In genomic region chr21:39238275-39238674, GRCh38 we compare ENCODE assay signal across 17 cellular contexts. TPM values are rescaled to one million over a fixed set of nuclear protein-coding genes. Genes with fewer than 3 reads are reported as not detected.
A peak's percentile ranks its signal among the peaks of the same experiment; 100 is the strongest.
DNase-seq lines count a peak whose midpoint lies in the region; ATAC-seq and TF ChIP-seq lines count a peak whose summit lies in the region.
"Had no signal": no experiment of that assay in that cellular context is flagged by ENCODE, and none has a peak within 500 bp of the region (broad histone marks: within the 10 kb centered on the region; RNA-seq: fewer than 3 reads in every experiment).

No MANE protein-coding gene starts in this region.

- peak overlapping the region; percentile 80 for H3K27ac Mint-ChIP-seq in activated CD8-positive, alpha-beta T cell treated with anti-CD3 and anti-CD28 coated beads for 36 hours
- H3K27ac Mint-ChIP-seq in activated CD8-positive, alpha-beta T cell treated with anti-CD3 and anti-CD28 coated beads, Interleukin-2, amount 10 ng/mL, durations not matched to agents 7 days and 5 days = no peak overlapping the region
- H3K27ac Mint-ChIP-seq in activated naive CD8-positive, alpha-beta T cell = peak overlapping the region; percentile 64
- peak overlapping the region; percentile 80 for H3K27ac Mint-ChIP-seq in mesothelial cell of epicardium

- peaks cover 50% of the 10 kb centered on the region for H3K36me3 Mint-ChIP-seq in activated CD8-positive, alpha-beta T cell treated with anti-CD3 and anti-CD28 coated beads for 36 hours (ENCODE audit: low read depth)
- H3K36me3 Mint-ChIP-seq in activated CD8-positive, alpha-beta T cell treated with anti-CD3 and anti-CD28 coated beads, Interleukin-2, amount 10 ng/mL, durations not matched to agents 7 days and 5 days (ENCODE audit: low read depth) = peaks cover 60% of the 10 kb centered on the region
- peaks cover 18% of the 10 kb centered on the region for H3K36me3 Mint-ChIP-seq in activated naive CD8-positive, alpha-beta T cell
- peaks cover 58% of the 10 kb centered on the region for H3K36me3 Mint-ChIP-seq in mesothelial cell of epicardium

- TF ChIP-seq CTCF in activated CD8-positive, alpha-beta T cell treated with anti-CD3 and anti-CD28 coated beads for 36 hours (IDR thresholded peaks at IDR 0.05) = no peak
- no peak for TF ChIP-seq CTCF in mesothelial cell of epicardium (IDR thresholded peaks at IDR 0.05; ENCODE audit: unreplicated experiment)

- intact Hi-C loops in activated CD8-positive, alpha-beta T cell treated with anti-CD3 and anti-CD28 coated beads for 36 hours (cut with micrococcal nuclease) = no loop called here

- no peaks in the 10 kb centered on the region for H3K27me3 Mint-ChIP-seq in activated CD8-positive, alpha-beta T cell treated with anti-CD3 and anti-CD28 coated beads for 36 hours
- no peaks in the 10 kb centered on the region for H3K27me3 Mint-ChIP-seq in activated CD8-positive, alpha-beta T cell treated with anti-CD3 and anti-CD28 coated beads, Interleukin-2, amount 10 ng/mL, durations not matched to agents 7 days and 5 days (ENCODE audit: low read depth)
- H3K27me3 Mint-ChIP-seq in activated naive CD8-positive, alpha-beta T cell = no peaks in the 10 kb centered on the region
- no peaks in the 10 kb centered on the region for H3K27me3 Mint-ChIP-seq in mesothelial cell of epicardium (ENCODE audit: low read depth)

- CTCF ChIA-PET in activated CD8-positive, alpha-beta T cell treated with anti-CD3 and anti-CD28 coated beads for 36 hours (lab: Charles Lee) = interaction anchor here (1.1 to 1.3 kb wide), 3 partner anchors 26 to 203 kb away, joined by 3 to 4 read pairs (median 4); no protein-coding TSS in a partner anchor
- CTCF ChIA-PET in activated CD8-positive, alpha-beta T cell treated with anti-CD3 and anti-CD28 coated beads, Interleukin-2, amount 10 ng/mL, durations not matched to agents 7 days and 5 days (lab: Charles Lee) = no interaction called here

- POLR2A ChIA-PET in activated CD8-positive, alpha-beta T cell treated with anti-CD3 and anti-CD28 coated beads for 36 hours (lab: Charles Lee) = no interaction called here
- POLR2A ChIA-PET in activated CD8-positive, alpha-beta T cell treated with anti-CD3 and anti-CD28 coated beads, Interleukin-2, amount 10 ng/mL, durations not matched to agents 7 days and 5 days (lab: Charles Lee) = interaction anchor here (1.0 kb wide), 1 partner anchor 14 kb away, joined by 4 read pairs; no protein-coding TSS in a partner anchor

- DNase-seq in activated CD8-positive, alpha-beta T cell treated with anti-CD3 and anti-CD28 coated beads for 36 hours = no peak
- no peak for DNase-seq in activated CD8-positive, alpha-beta T cell treated with anti-CD3 and anti-CD28 coated beads, Interleukin-2, amount 10 ng/mL, durations not matched to agents 7 days and 5 days
- DNase-seq in EH (ENCODE audit: low read depth) (peak; percentile 19), mesothelial cell of epicardium (ENCODE audit: low spot score in 2 of 2, unreplicated experiment in 2 of 2) (no peak), NCI-H446 treated with DMSO at 0.1 percent for 48 hours (lab: John Stamatoyannopoulos, UW) (no peak)
- DNase-seq: DMS79; GOT3; NCI-H1048; NCI-H146; NCI-H2227 treated with DMSO at 0.1 percent for 48 hours; NCI-H526 treated with DMSO at 0.1 percent for 48 hours; NK-92 treated with Interleukin-12 subunit alpha and Interleukin-12 subunit beta, amount 100 ng/mL, for 24 hours had no signal

- no peak overlapping the region for H3K4me3 Mint-ChIP-seq in activated CD8-positive, alpha-beta T cell treated with anti-CD3 and anti-CD28 coated beads for 36 hours
- no peak overlapping the region for H3K4me3 Mint-ChIP-seq in activated CD8-positive, alpha-beta T cell treated with anti-CD3 and anti-CD28 coated beads, Interleukin-2, amount 10 ng/mL, durations not matched to agents 7 days and 5 days
- H3K4me3 Mint-ChIP-seq in activated naive CD8-positive, alpha-beta T cell = no peak overlapping the region
- H3K4me3 Mint-ChIP-seq in mesothelial cell of epicardium = no peak overlapping the region

- ATAC-seq in activated CD8-positive, alpha-beta T cell treated with anti-CD3 and anti-CD28 coated beads for 36 hours = peak; percentile 55
- ATAC-seq in activated CD8-positive, alpha-beta T cell treated with anti-CD3 and anti-CD28 coated beads, Interleukin-2, amount 10 ng/mL, durations not matched to agents 7 days and 5 days = no peak
- ATAC-seq in GM21723 (IDR thresholded peaks at IDR 0.05; ENCODE audit: unreplicated experiment) = no peak
- no peak for ATAC-seq in HG02973 (IDR thresholded peaks at IDR 0.05; ENCODE audit: unreplicated experiment)
- ATAC-seq: A549, K562 had no signal

- peaks cover 25% of the 10 kb centered on the region for H3K4me1 Mint-ChIP-seq in activated CD8-positive, alpha-beta T cell treated with anti-CD3 and anti-CD28 coated beads for 36 hours (ENCODE audit: low read depth)
- peaks cover 2% of the 10 kb centered on the region for H3K4me1 Mint-ChIP-seq in activated CD8-positive, alpha-beta T cell treated with anti-CD3 and anti-CD28 coated beads, Interleukin-2, amount 10 ng/mL, durations not matched to agents 7 days and 5 days (ENCODE audit: low read depth)
- peaks cover 38% of the 10 kb centered on the region for H3K4me1 Mint-ChIP-seq in activated naive CD8-positive, alpha-beta T cell (ENCODE audit: low read depth)
- H3K4me1 Mint-ChIP-seq in mesothelial cell of epicardium = peaks cover 8% of the 10 kb centered on the region

- no peaks in the 10 kb centered on the region for H3K9me3 Mint-ChIP-seq in activated CD8-positive, alpha-beta T cell treated with anti-CD3 and anti-CD28 coated beads for 36 hours
- H3K9me3 Mint-ChIP-seq in activated CD8-positive, alpha-beta T cell treated with anti-CD3 and anti-CD28 coated beads, Interleukin-2, amount 10 ng/mL, durations not matched to agents 7 days and 5 days (ENCODE audit: insufficient read depth) = no peaks in the 10 kb centered on the region
- no peaks in the 10 kb centered on the region for H3K9me3 Mint-ChIP-seq in activated naive CD8-positive, alpha-beta T cell (ENCODE audit: low read depth)
- H3K9me3 Mint-ChIP-seq in mesothelial cell of epicardium = no peaks in the 10 kb centered on the region

RNA-seq across cellular contexts. Expression of gene PSMG1, which starts 55.0 kb away (rescaled TPM):
- 100 to 1,000 TPM in 1 of 2 experiments, 10 to 100 TPM in 1; 90.9 to 107 TPM for total RNA-seq in activated CD8-positive, alpha-beta T cell treated with anti-CD3 and anti-CD28 coated beads for 36 hours
- total RNA-seq in activated CD8-positive, alpha-beta T cell treated with anti-CD3 and anti-CD28 coated beads, Interleukin-2, amount 10 ng/mL, durations not matched to agents 7 days and 5 days = 10 to 100 TPM; 69.0 to 74.5 TPM
- total RNA-seq in mesothelial cell of epicardium = 33.9 to 38.5 TPM (median 34.5 TPM) in 3 replicates
